9 cellular contexts compared by ENCODE assay signal in the genomic region with DNA sequence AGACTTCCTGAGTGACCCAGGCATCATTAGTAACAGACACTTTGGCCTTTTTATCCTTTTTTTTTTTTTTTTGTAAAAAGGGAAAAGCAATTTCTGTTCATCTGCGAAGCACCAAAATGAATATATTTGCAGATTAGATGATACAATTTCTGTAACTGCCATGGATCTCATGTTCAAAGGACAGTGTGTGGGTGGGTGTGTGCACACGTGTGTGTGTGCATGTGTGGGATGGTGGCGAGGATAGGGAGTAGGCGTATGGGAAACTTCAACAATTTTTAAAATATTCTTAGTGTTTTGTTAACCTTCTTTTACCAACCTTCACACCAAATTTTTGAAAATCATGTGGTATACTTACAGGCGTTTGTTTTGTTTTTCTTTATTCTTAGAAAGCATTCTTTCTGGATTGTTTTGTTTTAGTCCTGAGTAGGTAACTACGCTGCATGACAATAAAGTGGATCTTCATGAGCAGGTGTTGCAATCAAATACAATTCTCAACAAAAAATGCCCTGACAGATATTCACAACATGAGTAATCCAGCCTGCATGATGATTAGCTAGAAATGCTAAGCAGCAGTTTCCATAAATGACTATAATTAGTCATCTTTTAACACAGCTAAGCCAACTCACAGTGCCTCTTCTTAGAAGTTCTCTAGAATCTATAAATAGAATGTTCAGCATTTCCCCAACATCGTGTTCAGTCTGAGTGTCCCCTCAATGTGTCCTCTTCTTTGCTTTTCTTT. TPM values are rescaled to one million over a fixed set of nuclear protein-coding genes. Genes with fewer than 3 reads are reported as not detected.
DNase-seq lines count a peak whose midpoint lies in the region; ATAC-seq lines count a peak whose summit lies in the region.
"Had no signal": no experiment of that assay in that cellular context is flagged by ENCODE, and none has a peak within 500 bp of the region (broad histone marks: within the 10 kb centered on the region; RNA-seq: fewer than 3 reads in every experiment).

No MANE protein-coding gene starts in this region.

- intact Hi-C loops in activated CD4-positive, alpha-beta memory T cell treated with anti-CD3 and anti-CD28 coated beads for 36 hours (cut with micrococcal nuclease), result loop anchor here (1.0 to 10.0 kb wide), 8 partner anchors 19 to 787 kb away; partner anchors contain the start of genes EIF2AK2, GPATCH11 and HEATR5B

- H3K4me3 Mint-ChIP-seq in activated CD4-positive, alpha-beta memory T cell treated with anti-CD3 and anti-CD28 coated beads for 36 hours, result peak overlapping the region; percentile 38
- no peak overlapping the region for H3K4me3 Mint-ChIP-seq in effector memory CD8-positive, alpha-beta T cell
- H3K4me3 Mint-ChIP-seq: B cell had no signal

- ATAC-seq in HG02852 (IDR thresholded peaks at IDR 0.05; ENCODE audit: unreplicated experiment), result peak; percentile 59
- no peak for ATAC-seq in effector memory CD8-positive, alpha-beta T cell (replicated peaks)

- CTCF ChIA-PET in activated CD4-positive, alpha-beta memory T cell treated with anti-CD3 and anti-CD28 coated beads for 36 hours (lab: Charles Lee), result interaction anchor here (0.7 to 9.2 kb wide), 10 partner anchors 10 to 495 kb away, joined by 3 to 175 read pairs (median 5); no protein-coding TSS in a partner anchor

- peak overlapping the region; percentile 93 for H3K27ac Mint-ChIP-seq in activated CD4-positive, alpha-beta memory T cell treated with anti-CD3 and anti-CD28 coated beads for 36 hours
- H3K27ac Mint-ChIP-seq in effector memory CD8-positive, alpha-beta T cell, result no peak overlapping the region
- H3K27ac Mint-ChIP-seq: B cell had no signal

- no peaks in the 10 kb centered on the region for H3K9me3 Mint-ChIP-seq in activated CD4-positive, alpha-beta memory T cell treated with anti-CD3 and anti-CD28 coated beads for 36 hours
- H3K9me3 Mint-ChIP-seq in effector memory CD8-positive, alpha-beta T cell, result no peaks in the 10 kb centered on the region

- H3K4me1 Mint-ChIP-seq in activated CD4-positive, alpha-beta memory T cell treated with anti-CD3 and anti-CD28 coated beads for 36 hours (ENCODE audit: low read depth), result peaks cover 27% of the 10 kb centered on the region
- H3K4me1 Mint-ChIP-seq in effector memory CD8-positive, alpha-beta T cell (ENCODE audit: low read depth in 2 of 2), result peaks cover 0 to 3% of the 10 kb centered on the region in 2 donors
- H3K4me1 Mint-ChIP-seq: B cell had no signal

- H3K36me3 Mint-ChIP-seq in activated CD4-positive, alpha-beta memory T cell treated with anti-CD3 and anti-CD28 coated beads for 36 hours, result no peaks in the 10 kb centered on the region
- no peaks in the 10 kb centered on the region for H3K36me3 Mint-ChIP-seq in effector memory CD8-positive, alpha-beta T cell (ENCODE audit: insufficient read depth)

- peak; percentile 21 to 38 for DNase-seq in activated CD4-positive, alpha-beta T cell treated with anti-CD3 and anti-CD28 coated beads for 4 hours
- no peak for DNase-seq in activated CD4-positive, alpha-beta T cell treated with anti-CD3 and anti-CD28 coated beads for 1 hour
- no peak for DNase-seq in activated CD4-positive, alpha-beta memory T cell treated with anti-CD3 and anti-CD28 coated beads for 36 hours
- DNase-seq in lung microvascular endothelial cell (ENCODE audit: low read depth in 2 of 2), result peak; percentile 20 to 48
- no peak for DNase-seq in NCI-H2029 (lab: John Stamatoyannopoulos, UW)
- no peak for DNase-seq in effector memory CD8-positive, alpha-beta T cell
- no peak for DNase-seq in NCI-H748 treated with DMSO at 0.1 percent for 48 hours (lab: John Stamatoyannopoulos, UW)

- H3K27me3 Mint-ChIP-seq in activated CD4-positive, alpha-beta memory T cell treated with anti-CD3 and anti-CD28 coated beads for 36 hours, result no peaks in the 10 kb centered on the region
- peaks cover 0 to 10% of the 10 kb centered on the region in 2 donors for H3K27me3 Mint-ChIP-seq in effector memory CD8-positive, alpha-beta T cell

- POLR2A ChIA-PET in activated CD4-positive, alpha-beta memory T cell treated with anti-CD3 and anti-CD28 coated beads for 36 hours (lab: Charles Lee), result interaction anchor here (0.7 to 2.1 kb wide), 8 partner anchors 12 to 481 kb away, joined by 3 to 13 read pairs (median 4); no protein-coding TSS in a partner anchor

RNA-seq across cellular contexts. Expression of gene RMDN2, which starts 53.5 kb away (rescaled TPM):
- 1 to 10 TPM; 1.8 to 2.1 TPM for total RNA-seq in activated CD4-positive, alpha-beta memory T cell treated with anti-CD3 and anti-CD28 coated beads for 36 hours
- 1.6 and 2.0 TPM in 2 replicates for total RNA-seq in lung microvascular endothelial cell

Comparison
In these comparisons a context has a peak if more than half of its experiments do, and no peak if none do; other contexts are left out.
1. DNase-seq: peak in activated CD4-positive, alpha-beta T cell treated with anti-CD3 and anti-CD28 coated beads for 4 hours (2 of 2) and lung microvascular endothelial cell (2 of 2); none in activated CD4-positive, alpha-beta T cell treated with anti-CD3 and anti-CD28 coated beads for 1 hour (single experiment), activated CD4-positive, alpha-beta memory T cell treated with anti-CD3 and anti-CD28 coated beads for 36 hours (single experiment), NCI-H2029 (single experiment), effector memory CD8-positive, alpha-beta T cell (0 of 3) and NCI-H748 treated with DMSO at 0.1 percent for 48 hours (single experiment).